9 cellular contexts compared by ENCODE assay signal in the genomic region with DNA sequence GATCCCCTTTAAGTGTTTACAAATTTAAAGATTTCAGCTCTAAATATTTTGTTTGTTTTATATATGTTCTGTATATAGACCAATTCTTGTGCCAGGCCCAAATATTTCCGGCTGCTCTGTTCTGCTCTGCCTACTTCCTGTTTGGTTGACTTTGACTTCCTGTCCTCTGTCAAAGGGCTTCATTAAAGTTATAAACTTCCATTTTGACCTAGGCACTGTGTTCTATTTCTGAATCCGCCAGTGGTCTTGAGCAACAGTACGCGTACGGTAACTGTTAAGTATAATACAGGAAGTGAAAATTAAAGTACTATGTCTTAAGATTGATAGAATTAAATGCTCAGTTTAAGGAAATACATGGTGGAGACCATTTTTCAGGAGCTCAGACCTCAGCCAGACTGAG. TPM values are rescaled to one million over a fixed set of nuclear protein-coding genes. Genes with fewer than 3 reads are reported as not detected.
DNase-seq lines count a peak whose midpoint lies in the region; ATAC-seq and TF ChIP-seq lines count a peak whose summit lies in the region.
"Had no signal": no experiment of that assay in that cellular context is flagged by ENCODE, and none has a peak within 500 bp of the region (broad histone marks: within the 10 kb centered on the region; RNA-seq: fewer than 3 reads in every experiment).

No MANE protein-coding gene starts in this region.

- H3K27me3 ChIP-seq in neuronal stem cell (ENCODE audit: control insufficient read depth in 3 of 3, insufficient read depth in 3 of 3, low read depth in 1 of 3, low read length in 3 of 3) (no peaks in the 10 kb centered on the region), foreskin keratinocyte (no peaks in the 10 kb centered on the region)

- peaks cover 17% of the 10 kb centered on the region for H3K36me3 ChIP-seq in OCI-LY7 (ENCODE audit: insufficient read depth, low read length)
- H3K36me3 ChIP-seq in neuronal stem cell (replicated peaks in 1 of 2; ENCODE audit: control insufficient read depth in 2 of 2, insufficient read depth in 2 of 2, low read length in 2 of 2) = no peaks in the 10 kb centered on the region

- no peaks in the 10 kb centered on the region for H3K79me1 ChIP-seq in neuronal stem cell (ENCODE audit: low read depth, low read length)

- peak overlapping the region; percentile 94 for H2AFZ ChIP-seq in OCI-LY7 (ENCODE audit: low read length)
- H2AFZ ChIP-seq in neuronal stem cell (ENCODE audit: low read length) = peak overlapping the region; percentile 71

- no peak overlapping the region for H2BK12ac ChIP-seq in neuronal stem cell (ENCODE audit: low read length)

- H3K9me2 ChIP-seq in OCI-LY7 (ENCODE audit: insufficient read depth, low read length) = no peaks in the 10 kb centered on the region

- H3K9me3 ChIP-seq in OCI-LY7 (ENCODE audit: low read length) (peaks cover 44% of the 10 kb centered on the region), neuronal stem cell (replicated peaks in 1 of 2; ENCODE audit: control insufficient read depth in 2 of 2, insufficient read depth in 1 of 2, low read depth in 1 of 2, low read length in 2 of 2) (no peaks in the 10 kb centered on the region)
- H3K9me3 ChIP-seq: A549 had no signal

- intact Hi-C loops in OCI-LY7 (cut with micrococcal nuclease; ENCODE audit: unreplicated experiment) = loop anchor here (2.0 kb wide), 1 partner anchor 27 kb away; no protein-coding TSS in a partner anchor

- H3K79me2 ChIP-seq in OCI-LY7 (ENCODE audit: insufficient read depth, low read depth, low read length) = no peaks in the 10 kb centered on the region

- H3K27ac ChIP-seq in OCI-LY7 (ENCODE audit: low read depth, low read length, poor library complexity, severe bottlenecking) (peak overlapping the region; percentile 79), neuronal stem cell (replicated peaks; ENCODE audit: low read length) (no peak overlapping the region), foreskin keratinocyte (no peak overlapping the region)
- H3K27ac ChIP-seq: A549 had no signal

- no peak overlapping the region for H2BK5ac ChIP-seq in neuronal stem cell (ENCODE audit: low read length)

- no peak overlapping the region for H4K8ac ChIP-seq in neuronal stem cell (ENCODE audit: low read depth, low read length)

- ATAC-seq in HG03457 (IDR thresholded peaks at IDR 0.05; ENCODE audit: unreplicated experiment) = no peak
- ATAC-seq in foreskin keratinocyte = no peak
- no peak for ATAC-seq in HG03025 (IDR thresholded peaks at IDR 0.05; ENCODE audit: low FRiP score, unreplicated experiment)

- peak; percentile 13 to 20 for DNase-seq in activated CD4-positive, alpha-beta T cell treated with anti-CD3 and anti-CD28 coated beads for 4 hours
- DNase-seq in activated CD4-positive, alpha-beta T cell treated with anti-CD3 and anti-CD28 coated beads for 1 hour = no peak
- DNase-seq in OCI-LY7 (ENCODE audit: low spot score) (peak; percentile 81), cardiac fibroblast (ENCODE audit: low read depth in 2 of 2) (peak; percentile 9 to 10), neuronal stem cell (ENCODE audit: low spot score) (no peak), foreskin keratinocyte (no peak)

- BruUV-seq in OCI-LY7 (replicated peaks; lab: Mats Ljungman, UMichigan) = no TSS peak

- POLR2A ChIA-PET in OCI-LY7 (lab: Charles Lee) = interaction anchor here (1.0 to 6.3 kb wide), 9 partner anchors 9 to 62 kb away, joined by 3 to 45 read pairs (median 3); no protein-coding TSS in a partner anchor

- H4K91ac ChIP-seq in neuronal stem cell (ENCODE audit: low read depth, low read length, poor library complexity) = no peak overlapping the region

- H3K4me2 ChIP-seq in OCI-LY7 (ENCODE audit: low read length) (peak overlapping the region; percentile 47), neuronal stem cell (ENCODE audit: insufficient read depth, low read length, poor library complexity, severe bottlenecking) (no peak overlapping the region)
- H3K4me2 ChIP-seq: A549 had no signal

- H3K23ac ChIP-seq in neuronal stem cell (ENCODE audit: low read depth, low read length, poor library complexity) = no peak overlapping the region

- H4K20me1 ChIP-seq in OCI-LY7 (ENCODE audit: insufficient read depth, low read length) = no peaks in the 10 kb centered on the region

- H3K14ac ChIP-seq in neuronal stem cell (ENCODE audit: low read length) = no peak overlapping the region

- H3K9ac ChIP-seq in neuronal stem cell (ENCODE audit: low read depth, low read length, poor library complexity) = no peak overlapping the region

- H2BK15ac ChIP-seq in neuronal stem cell (ENCODE audit: low read length) = no peak overlapping the region

- H2BK120ac ChIP-seq in neuronal stem cell (ENCODE audit: low read depth, low read length) = no peak overlapping the region

- peak overlapping the region; percentile 22 for H3K4me3 ChIP-seq in OCI-LY7 (ENCODE audit: low read depth, low read length, poor library complexity, severe bottlenecking)
- no peak overlapping the region for H3K4me3 ChIP-seq in cardiac fibroblast (replicated peaks in 1 of 2; ENCODE audit: low read depth in 2 of 2, low read length in 2 of 2)
- H3K4me3 ChIP-seq in neuronal stem cell (ENCODE audit: low read length in 2 of 2) = no peak overlapping the region
- H3K4me3 ChIP-seq: A549 had no signal

- H3K18ac ChIP-seq in neuronal stem cell (ENCODE audit: low read length) = no peak overlapping the region

- H2AK5ac ChIP-seq in neuronal stem cell (ENCODE audit: low read depth, low read length) = no peak overlapping the region

- H3K4ac ChIP-seq in neuronal stem cell (ENCODE audit: low read length) = no peak overlapping the region

- no CpG with 5 or more reads among the region's 5 CpGs for WGBS in neuronal stem cell (ENCODE audit: extremely low coverage in 2 of 2, insufficient read length in 2 of 2, insufficient replicate concordance in 1 of 2), 2 donors

- peaks cover 41% of the 10 kb centered on the region for H3K4me1 ChIP-seq in OCI-LY7 (ENCODE audit: insufficient read depth, low read length, poor library complexity, severe bottlenecking)
- H3K4me1 ChIP-seq in neuronal stem cell (ENCODE audit: control insufficient read depth in 2 of 2, insufficient read depth in 1 of 2, low read depth in 1 of 2, low read length in 2 of 2) = no peaks in the 10 kb centered on the region
- no peaks in the 10 kb centered on the region for H3K4me1 ChIP-seq in foreskin keratinocyte
- H3K4me1 ChIP-seq: A549 had no signal

- TF ChIP-seq CTCF in OCI-LY7 (conservative IDR thresholded peaks at IDR 0.05; ENCODE audit: low read length) (no peak), cardiac fibroblast (IDR thresholded peaks at IDR 0.05; ENCODE audit: low read depth, low read length) (no peak), foreskin keratinocyte (conservative IDR thresholded peaks at IDR 0.05) (no peak)

- CTCF ChIA-PET in OCI-LY7 (lab: Charles Lee; ENCODE audit: unreplicated experiment) = no interaction called here

RNA-seq across cellular contexts. Expression of gene REL, which starts 13.5 kb away (rescaled TPM):
- 49.9 and 50.2 TPM in 2 replicates for total RNA-seq in OCI-LY7 (2014; rRNA removed; shearing (Covaris generic))
- 81.1 and 82.7 TPM in 2 replicates for total RNA-seq in OCI-LY7 (2022)
- polyA plus RNA-seq in neuronal stem cell (2013, experiment 1 of 2) = 4.8 TPM
- 5.2 TPM for polyA plus RNA-seq in neuronal stem cell (2013, experiment 2 of 2)
- total RNA-seq in foreskin keratinocyte = 9.6 and 11.1 TPM in 2 replicates
- polyA plus RNA-seq in foreskin keratinocyte = 0.32 and 0.42 TPM in 2 replicates

Comparison
In these comparisons a context has a peak if more than half of its experiments do, and no peak if none do; other contexts are left out.
1. DNase-seq: peak in activated CD4-positive, alpha-beta T cell treated with anti-CD3 and anti-CD28 coated beads for 4 hours (2 of 2), OCI-LY7 (single experiment) and cardiac fibroblast (2 of 2); none in activated CD4-positive, alpha-beta T cell treated with anti-CD3 and anti-CD28 coated beads for 1 hour (single experiment), neuronal stem cell (single experiment) and foreskin keratinocyte (0 of 2).